In the genomic region with DNA sequence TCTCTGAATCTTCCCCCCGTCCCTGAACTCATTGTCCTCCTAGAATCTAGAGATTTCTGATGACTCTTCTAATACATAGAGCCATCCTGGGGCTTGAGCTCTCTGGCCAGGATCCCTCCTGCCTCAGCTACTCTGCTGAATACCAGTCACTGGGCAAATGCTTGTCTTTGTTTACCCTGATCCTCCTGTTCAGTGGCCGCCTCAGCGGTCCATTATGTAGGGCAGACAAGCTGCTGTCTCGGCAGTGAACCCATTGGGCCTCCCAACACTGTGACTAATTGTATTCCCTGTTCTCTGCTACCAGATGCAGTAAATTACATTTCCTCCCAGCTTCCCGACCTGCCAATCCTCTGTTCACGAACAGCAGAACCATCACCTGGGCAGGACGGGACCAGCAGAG, we compare ENCODE assay signal across 22 cellular contexts.
"Had no signal": no experiment of that assay in that cellular context is flagged by ENCODE, and none has a peak within 500 bp of the region (broad histone marks: within the 10 kb centered on the region; RNA-seq: fewer than 3 reads in every experiment).

No MANE protein-coding gene starts in this region.

- H3K27ac ChIP-seq: coronary artery, esophagus muscularis mucosa, gastrocnemius medialis, heart right ventricle, left lung, lower lobe of right lung had no signal

- FAIRE-seq: colon, endothelial cell of umbilical vein, islet of Langerhans, keratinocyte had no signal

- H3K4me3 ChIP-seq: coronary artery, dorsolateral prefrontal cortex, esophagus muscularis mucosa, gastrocnemius medialis, heart right ventricle, left lung, lower lobe of right lung, mucosa of descending colon had no signal

- H3K27me3 ChIP-seq: dorsolateral prefrontal cortex, esophagus muscularis mucosa, gastrocnemius medialis, heart right ventricle, left lung had no signal

- DNase-seq: dermis blood vessel endothelial cell; dorsolateral prefrontal cortex; effector CD8-positive, alpha-beta T cell; effector memory CD8-positive, alpha-beta T cell; foreskin melanocyte; gastrocnemius medialis; glutamatergic neuron; heart right ventricle; hippocampal formation; left cardiac atrium; left lung; left ventricle myocardium superior; lower lobe of right lung; mesenchymal stem cell; mucosa of descending colon; naive B cell had no signal

- H3K9me3 ChIP-seq: esophagus muscularis mucosa, gastrocnemius medialis, heart right ventricle, left lung, lower lobe of right lung, mucosa of descending colon had no signal

- H3K4me1 ChIP-seq: esophagus muscularis mucosa, gastrocnemius medialis, lower lobe of right lung had no signal

- H3K36me3 ChIP-seq: esophagus muscularis mucosa, gastrocnemius medialis, left lung, lower lobe of right lung had no signal

- ATAC-seq: effector memory CD8-positive, alpha-beta T cell; gastrocnemius medialis; heart right ventricle; left cardiac atrium; left lung; left ventricle myocardium superior; lower lobe of right lung; mucosa of descending colon had no signal
